ENCODE assay signal across 15 cellular contexts in genomic region chr5:73617510-73618279, GRCh38. TPM values are rescaled to one million over a fixed set of nuclear protein-coding genes. Genes with fewer than 3 reads are reported as not detected.
DNase-seq lines count a peak whose midpoint lies in the region; ATAC-seq, FAIRE-seq and TF ChIP-seq lines count a peak whose summit lies in the region.
"Had no signal": no experiment of that assay in that cellular context is flagged by ENCODE, and none has a peak within 500 bp of the region (broad histone marks: within the 10 kb centered on the region; RNA-seq: fewer than 3 reads in every experiment).

No MANE protein-coding gene starts in this region.

- peak; percentile 60 for ATAC-seq in GM21447 (IDR thresholded peaks at IDR 0.05; ENCODE audit: unreplicated experiment)
- peak in 3 of 4 donors; percentile 22 to 36 (median 24) for ATAC-seq in pancreas

- H3K4me3 ChIP-seq in KMS-11 (IDR thresholded peaks at IDR 0.05; ENCODE audit: insufficient read depth, low read depth, low read length) (no peak overlapping the region), pancreas (no peak overlapping the region)
- H3K4me3 ChIP-seq: heart right ventricle had no signal

- H3K9ac ChIP-seq in KMS-11, result no peak overlapping the region

- no peak for FAIRE-seq in pancreas (lab: Jason Lieb, UNC)
- FAIRE-seq: GM12891 had no signal

- H3K36me3 ChIP-seq in KMS-11 (ENCODE audit: insufficient read depth) (no peaks in the 10 kb centered on the region), pancreas (no peaks in the 10 kb centered on the region)
- H3K36me3 ChIP-seq: heart right ventricle had no signal

- H3K27ac ChIP-seq in KMS-11 (no peak overlapping the region), pancreas (no peak overlapping the region)

- H3K4me1 ChIP-seq in KMS-11 (ENCODE audit: low read depth, poor library complexity, severe bottlenecking) (peaks cover 3% of the 10 kb centered on the region), pancreas (peaks cover 0 to 15% (median 5%) of the 10 kb centered on the region in 3 donors)
- H3K4me1 ChIP-seq: heart right ventricle had no signal

- intact Hi-C loops in pancreas (cut with DNase I), result no loop called here

- H3K9me3 ChIP-seq in pancreas, result no peaks in the 10 kb centered on the region
- H3K9me3 ChIP-seq: heart right ventricle had no signal

- peak overlapping the region; percentile 24; the same call in 1 of the 2 replicates for H2AFZ ChIP-seq in KMS-11 (ENCODE audit: low read depth)

- H3K27me3 ChIP-seq in KMS-11 (ENCODE audit: insufficient read depth, low read depth) (no peaks in the 10 kb centered on the region), pancreas (no peaks in the 10 kb centered on the region)

- DNase-seq in dermis microvascular lymphatic vessel endothelial cell (ENCODE audit: low read depth in 2 of 2) (peak; percentile 24 to 70), pancreas (no peak), DMS153 (lab: John Stamatoyannopoulos, UW) (no peak), germinal center (ENCODE audit: low spot score) (no peak), HCEC 1CT (no peak)
- no peak for DNase-seq in stimulated activated naive CD4-positive, alpha-beta T cell treated with Interleukin-2 at 50 U/mL for 16 hours (lab: John Stamatoyannopoulos, UW)
- DNase-seq: activated naive CD4-positive, alpha-beta T cell treated with anti-CD3 and anti-CD28 coated beads for 36 hours; COR-L47; heart right ventricle; NCI-H2081; stimulated activated CD4-positive, alpha-beta T cell treated with anti-CD3 and anti-CD28 coated beads, Interleukin-4, amount 100 ng/mL, for 4 hours; T-helper 9 cell had no signal

- H3K4me2 ChIP-seq in KMS-11, result peak overlapping the region; percentile 30; the same call in 1 of the 2 replicates

- H4K20me1 ChIP-seq in KMS-11 (ENCODE audit: insufficient read depth), result no peaks in the 10 kb centered on the region

- TF ChIP-seq CTCF in KMS-11 (conservative IDR thresholded peaks at IDR 0.05; ENCODE audit: low read depth, low read length) (no peak), pancreas (IDR thresholded peaks at IDR 0.05) (no peak)

- H3K79me2 ChIP-seq in KMS-11 (ENCODE audit: insufficient read depth, low read depth), result no peaks in the 10 kb centered on the region

- WGBS in pancreas, 2 donors, result 71 to 78% methylated on average over 9 of the region's 9 CpGs

RNA-seq across cellular contexts. Expression of gene ARHGEF28, which starts 8.3 kb away (rescaled TPM):
- total RNA-seq in dermis microvascular lymphatic vessel endothelial cell (50.7 and 62.7 TPM in 2 replicates), pancreas (10 to 100 TPM; 18.2 to 36.2 (median 27.9) TPM)
- 10 to 100 TPM; 14.9 to 20.3 TPM for polyA plus RNA-seq in pancreas
- total RNA-seq: activated naive CD4-positive, alpha-beta T cell treated with anti-CD3 and anti-CD28 coated beads for 36 hours had no signal

RNA-seq across cellular contexts. Expression of gene UTP15, which starts 52.2 kb away (rescaled TPM):
- total RNA-seq in dermis microvascular lymphatic vessel endothelial cell (12.6 and 15.9 TPM in 2 replicates), pancreas (1 to 10 TPM; 3.0 to 8.2 (median 6.9) TPM)
- 1 to 10 TPM; 1.9 to 4.5 TPM for polyA plus RNA-seq in pancreas

RNA-seq across cellular contexts. Expression of gene ANKRA2, which starts 52.3 kb away (rescaled TPM):
- total RNA-seq in dermis microvascular lymphatic vessel endothelial cell, result 13.4 and 13.5 TPM in 2 replicates
- total RNA-seq in pancreas, result 10 to 100 TPM in 2 of 6 donors, 1 to 10 TPM in 4; 6.9 to 15.7 (median 9.6) TPM
- polyA plus RNA-seq in pancreas, result 10 to 100 TPM; 10.6 to 20.4 TPM

Comparison
In these comparisons a context has a peak if more than half of its experiments do, and no peak if none do; other contexts are left out.
1. DNase-seq: peak in dermis microvascular lymphatic vessel endothelial cell (2 of 2); none in pancreas (0 of 6), DMS153 (single experiment), germinal center (single experiment), HCEC 1CT (single experiment) and stimulated activated naive CD4-positive, alpha-beta T cell treated with Interleukin-2 at 50 U/mL for 16 hours (single experiment).